Comparison of ENCODE assay signal across 8 cellular contexts in the genomic region with DNA sequence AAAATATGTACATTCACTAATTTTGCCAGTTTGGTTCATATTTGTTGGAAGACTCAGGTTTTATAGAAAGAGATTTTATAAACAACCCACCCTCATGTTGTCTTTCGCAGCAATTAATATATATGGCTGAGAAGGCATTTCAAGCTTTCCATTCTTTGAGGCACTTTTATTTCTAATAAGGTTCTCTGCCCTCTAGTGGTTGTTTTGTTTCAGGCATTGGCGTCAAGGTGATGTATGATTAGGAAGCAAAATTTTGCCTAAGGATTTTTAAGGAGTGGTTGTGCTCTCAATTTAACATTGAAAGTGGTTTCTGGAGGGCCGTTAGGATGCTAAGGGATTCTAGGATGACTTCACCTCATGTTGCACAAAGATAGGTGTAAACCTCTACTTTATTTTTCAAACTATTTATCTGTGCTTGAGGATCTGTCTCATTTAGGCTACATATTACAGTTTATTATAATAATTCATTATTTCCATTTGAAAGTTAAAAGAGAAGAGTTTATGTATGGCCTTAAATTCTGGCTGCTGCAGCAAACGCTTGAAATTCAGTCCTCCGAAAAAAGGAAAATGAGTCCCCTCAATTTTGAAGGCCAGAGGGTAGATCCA. TPM values are rescaled to one million over a fixed set of nuclear protein-coding genes. Genes with fewer than 3 reads are reported as not detected.
DNase-seq lines count a peak whose midpoint lies in the region; ATAC-seq and TF ChIP-seq lines count a peak whose summit lies in the region.

No MANE protein-coding gene starts in this region.

- no peak for TF ChIP-seq POLR2A in vagina (IDR thresholded peaks at IDR 0.05)

- ATAC-seq in GM19395 (IDR thresholded peaks at IDR 0.05; ENCODE audit: unreplicated experiment) = peak; percentile 70
- no peak for ATAC-seq in GM21786 (IDR thresholded peaks at IDR 0.05; ENCODE audit: unreplicated experiment)

- no peaks in the 10 kb centered on the region for H3K4me1 ChIP-seq in vagina

- no peaks in the 10 kb centered on the region for H3K27me3 ChIP-seq in vagina

- peak; percentile 58 for TF ChIP-seq CTCF in WI38 (IDR thresholded peaks at IDR 0.05; ENCODE audit: low read depth, low read length)
- TF ChIP-seq CTCF in vagina (IDR thresholded peaks at IDR 0.05) = peak; percentile 4 to 39 (median 38)

- intact Hi-C loops in vagina (cut with DNase I) = no loop called here

- peak; percentile 53 for DNase-seq in Ammon's horn (ENCODE audit: low spot score)
- DNase-seq in NCI-H146 (lab: John Stamatoyannopoulos, UW) = peak; percentile 19
- DNase-seq in inferior parietal cortex (ENCODE audit: extremely low spot score) = peak; percentile 87
- DNase-seq in vagina (ENCODE audit: extremely low spot score in 2 of 2) = no peak
- DNase-seq in COLO829 (ENCODE audit: low spot score) = no peak

- no peak overlapping the region for H3K4me3 ChIP-seq in WI38 (ENCODE audit: low read depth, low read length)
- no peak overlapping the region for H3K4me3 ChIP-seq in vagina

- no peaks in the 10 kb centered on the region for H3K36me3 ChIP-seq in vagina

- no peak overlapping the region for H3K27ac ChIP-seq in vagina

- no peaks in the 10 kb centered on the region for H3K9me3 ChIP-seq in vagina

RNA-seq across cellular contexts. Expression of gene OXGR1, which starts 35.9 kb away (rescaled TPM):
- total RNA-seq in vagina = 0.74 TPM

Comparison
In these comparisons a context has a peak if more than half of its experiments do, and no peak if none do; other contexts are left out.
1. DNase-seq: peak in Ammon's horn (single experiment), NCI-H146 (single experiment) and inferior parietal cortex (single experiment); none in vagina (0 of 2) and COLO829 (single experiment).